In genomic region chr19:2782357-2782935, GRCh38 we compare ENCODE assay signal across 8 cellular contexts. TPM values are rescaled to one million over a fixed set of nuclear protein-coding genes. Genes with fewer than 3 reads are reported as not detected.
DNase-seq lines count a peak whose midpoint lies in the region; ATAC-seq and TF ChIP-seq lines count a peak whose summit lies in the region.

No MANE protein-coding gene starts in this region.

- peak overlapping the region; percentile 91 for H3K9ac ChIP-seq in OCI-LY3 (ENCODE audit: low read length)
- H3K9ac ChIP-seq in endodermal cell (ENCODE audit: extremely low read depth, low read length, poor library complexity, severe bottlenecking) = peak overlapping the region; percentile 92
- H3K9ac ChIP-seq in parathyroid adenoma = peak overlapping the region; percentile 13

- peak overlapping the region; percentile 90 for H3K27ac Mint-ChIP-seq in endodermal cell

- WGBS in endodermal cell (ENCODE audit: insufficient coverage in 1 of 2, insufficient read length in 1 of 2), 2 experiments = 2% methylated on average over 20 to 24 of the region's 24 CpGs

- POLR2A ChIA-PET in GM10248 (lab: Yijun Ruan, JAX) = interaction anchor here (1.4 kb wide), 1 partner anchor 306 kb away, joined by 10 read pairs; the partner anchor contains the start of gene GADD45B

- peaks cover 14% of the 10 kb centered on the region for H3K4me1 Mint-ChIP-seq in endodermal cell

- H3K36me3 ChIP-seq in OCI-LY3 (replicated peaks; ENCODE audit: low read depth, low read length) (peaks cover 18% of the 10 kb centered on the region), endodermal cell (ENCODE audit: control insufficient read depth, insufficient read depth, low read length) (peaks cover 26% of the 10 kb centered on the region), parathyroid adenoma (ENCODE audit: control insufficient read depth, insufficient read depth, low read length) (no peaks in the 10 kb centered on the region)

- CTCF ChIA-PET in GM10248 (lab: Yijun Ruan, JAX) = interaction anchor here (0.8 to 4.2 kb wide), 4 partner anchors 67 to 160 kb away, joined by 3 to 11 read pairs (median 4); no protein-coding TSS in a partner anchor

- no peak for ATAC-seq in left colon

- peaks cover 28% of the 10 kb centered on the region for H4K20me1 ChIP-seq in OCI-LY3 (ENCODE audit: insufficient read depth, low read length)

- H2AFZ ChIP-seq in OCI-LY3 (ENCODE audit: low read depth, low read length) (no peak overlapping the region), parathyroid adenoma (peak overlapping the region; percentile 86)

- TF ChIP-seq CTCF in OCI-LY3 (IDR thresholded peaks at IDR 0.05; ENCODE audit: low read depth, low read length) (no peak), endodermal cell (conservative IDR thresholded peaks at IDR 0.05) (no peak), parathyroid adenoma (IDR thresholded peaks at IDR 0.05) (no peak), GM10248 (IDR thresholded peaks at IDR 0.05; ENCODE audit: control extremely low read depth, extremely low read depth, low read depth, missing control alignments) (no peak)

- H3K9me3 ChIP-seq in OCI-LY3 (ENCODE audit: insufficient read depth, low read length) (no peaks in the 10 kb centered on the region), endodermal cell (ENCODE audit: control insufficient read depth, low read length) (no peaks in the 10 kb centered on the region), parathyroid adenoma (ENCODE audit: control insufficient read depth, low read length) (no peaks in the 10 kb centered on the region)

- H3K27me3 Mint-ChIP-seq in endodermal cell (ENCODE audit: insufficient read depth) = no peaks in the 10 kb centered on the region

- H3K9me3 Mint-ChIP-seq in endodermal cell = peaks cover 4% of the 10 kb centered on the region

- DNase-seq in EH (ENCODE audit: low read depth) (peak; percentile 2), endodermal cell (no peak), NCI-H1048 (lab: John Stamatoyannopoulos, UW) (no peak), left colon (no peak), GM10248 (ENCODE audit: extremely low spot score) (no peak), UCSD-AML1 (lab: John Stamatoyannopoulos, UW; ENCODE audit: unreplicated experiment) (no peak)

- H3K79me2 ChIP-seq in OCI-LY3 (ENCODE audit: low read length) (peaks cover 79% of the 10 kb centered on the region), parathyroid adenoma (peaks cover 56% of the 10 kb centered on the region)

- H3K4me1 ChIP-seq in OCI-LY3 (ENCODE audit: low read length) (peaks cover 23% of the 10 kb centered on the region), endodermal cell (ENCODE audit: control insufficient read depth, insufficient read depth, low read length) (no peaks in the 10 kb centered on the region), parathyroid adenoma (peaks cover 8% of the 10 kb centered on the region)

- intact Hi-C loops in left colon (cut with DNase I, micrococcal nuclease) = no loop called here

- H3K4me3 ChIP-seq in OCI-LY3 (ENCODE audit: low read length) (peak overlapping the region; percentile 86), endodermal cell (ENCODE audit: low read length) (peak overlapping the region; percentile 81), parathyroid adenoma (ENCODE audit: low read depth, low read length) (peak overlapping the region; percentile 86)

- no peaks in the 10 kb centered on the region for H3K27me3 ChIP-seq in OCI-LY3 (ENCODE audit: low read depth, low read length)
- no peaks in the 10 kb centered on the region for H3K27me3 ChIP-seq in endodermal cell (ENCODE audit: control insufficient read depth, insufficient read depth, low read length, poor library complexity, severe bottlenecking)
- H3K27me3 ChIP-seq in parathyroid adenoma (ENCODE audit: control insufficient read depth, insufficient read depth, low read length) = no peaks in the 10 kb centered on the region

- H3K27ac ChIP-seq in OCI-LY3 (ENCODE audit: low read length) = peak overlapping the region; percentile 50
- no peak overlapping the region for H3K27ac ChIP-seq in endodermal cell (ENCODE audit: low read depth, low read length)
- peak overlapping the region; percentile 71 for H3K27ac ChIP-seq in parathyroid adenoma

- H3K4me2 ChIP-seq in OCI-LY3 (ENCODE audit: low read length) (peak overlapping the region; percentile 90), parathyroid adenoma (ENCODE audit: low read length) (peak overlapping the region; percentile 91)

- peaks cover 14% of the 10 kb centered on the region for H3K36me3 Mint-ChIP-seq in endodermal cell (ENCODE audit: low read depth)

- H3K4me3 Mint-ChIP-seq in endodermal cell = peak overlapping the region; percentile 88

RNA-seq across cellular contexts. Expression of gene SGTA, which starts 0.6 kb away (rescaled TPM):
- total RNA-seq in endodermal cell = 10 to 100 TPM; 73.9 to 81.5 TPM
- 78.7 TPM for polyA plus RNA-seq in endodermal cell (2013, experiment 1 of 2)
- polyA plus RNA-seq in endodermal cell (2013, experiment 2 of 2) = 71.5 TPM
- total RNA-seq in left colon = 10 to 100 TPM; 39.6 to 52.3 TPM

RNA-seq across cellular contexts. Expression of gene THOP1, which starts 2.9 kb away (rescaled TPM):
- total RNA-seq in endodermal cell (100 to 1,000 TPM; 130 to 170 TPM), left colon (10 to 100 TPM; 43.6 to 46.0 TPM)
- polyA plus RNA-seq in endodermal cell (2013, experiment 1 of 2) = 85.8 TPM
- polyA plus RNA-seq in endodermal cell (2013, experiment 2 of 2) = 77.0 TPM

RNA-seq across cellular contexts. Expression of gene ZNF554, which starts 37.2 kb away (rescaled TPM):
- total RNA-seq in endodermal cell (1 to 10 TPM; 8.4 to 9.2 TPM), left colon (1 to 10 TPM; 4.1 to 4.3 TPM)
- 5.1 TPM for polyA plus RNA-seq in endodermal cell (2013, experiment 1 of 2)
- polyA plus RNA-seq in endodermal cell (2013, experiment 2 of 2) = 4.7 TPM

RNA-seq across cellular contexts. Expression of gene SLC39A3, which starts 42.6 kb away (rescaled TPM):
- total RNA-seq in endodermal cell (10 to 100 TPM; 25.3 to 28.6 TPM), left colon (10 to 100 TPM; 21.6 to 24.9 TPM)
- 25.1 TPM for polyA plus RNA-seq in endodermal cell (2013, experiment 1 of 2)
- polyA plus RNA-seq in endodermal cell (2013, experiment 2 of 2) = 22.5 TPM

RNA-seq across cellular contexts. Expression of gene ZNF555, which starts 58.8 kb away (rescaled TPM):
- total RNA-seq in endodermal cell (10 to 100 TPM in 1 of 2 donors, 1 to 10 TPM in 1; 9.6 to 10.5 TPM), left colon (1 to 10 TPM; 5.2 to 5.5 TPM)
- polyA plus RNA-seq in endodermal cell (2013, experiment 1 of 2) = 8.7 TPM
- polyA plus RNA-seq in endodermal cell (2013, experiment 2 of 2) = 8.7 TPM

Comparison
In these comparisons a context has a peak if more than half of its experiments do, and no peak if none do; other contexts are left out.
1. H3K9ac ChIP-seq: peak in every context shown above with its lines; median percentile 92 in endodermal cell; 91 in OCI-LY3; 13 in parathyroid adenoma.